1 cellular context compared by ENCODE assay signal in genomic region chr16:70724146-70725023, GRCh38.
TF ChIP-seq lines count a peak whose summit lies in the region.

No MANE protein-coding gene starts in this region.

TF ChIP-seq in HepG2, 621 proteins besides CTCF, POLR2A, EP300 and RAD21 (continued from another document and continues in another):
- TF ChIP-seq, protein P1, sequence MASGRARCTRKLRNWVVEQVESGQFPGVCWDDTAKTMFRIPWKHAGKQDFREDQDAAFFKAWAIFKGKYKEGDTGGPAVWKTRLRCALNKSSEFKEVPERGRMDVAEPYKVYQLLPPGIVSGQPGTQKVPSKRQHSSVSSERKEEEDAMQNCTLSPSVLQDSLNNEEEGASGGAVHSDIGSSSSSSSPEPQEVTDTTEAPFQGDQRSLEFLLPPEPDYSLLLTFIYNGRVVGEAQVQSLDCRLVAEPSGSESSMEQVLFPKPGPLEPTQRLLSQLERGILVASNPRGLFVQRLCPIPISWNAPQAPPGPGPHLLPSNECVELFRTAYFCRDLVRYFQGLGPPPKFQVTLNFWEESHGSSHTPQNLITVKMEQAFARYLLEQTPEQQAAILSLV (CRISPR knock-in tag; IDR thresholded peaks at IDR 0.05; ENCODE audit: borderline replicate concordance), result no peak; the same call in 1 of the 2 replicates
- TF ChIP-seq HNF4A (CRISPR knock-in tag; IDR thresholded peaks at IDR 0.05), result peak; percentile 93
- TF ChIP-seq STAG1 (CRISPR knock-in tag; IDR thresholded peaks at IDR 0.05), result no peak; the same call in 1 of the 2 replicates
- no peak for TF ChIP-seq HNRNPUL1 (IDR thresholded peaks at IDR 0.05; ENCODE audit: low read depth, low read length)
- TF ChIP-seq ZNF570 (CRISPR knock-in tag; IDR thresholded peaks at IDR 0.05; ENCODE audit: borderline replicate concordance), result no peak
- no peak; the same call in 1 of the 2 replicates for TF ChIP-seq ARNT2 (CRISPR knock-in tag; IDR thresholded peaks at IDR 0.05; ENCODE audit: low read depth)
- TF ChIP-seq, protein P2, sequence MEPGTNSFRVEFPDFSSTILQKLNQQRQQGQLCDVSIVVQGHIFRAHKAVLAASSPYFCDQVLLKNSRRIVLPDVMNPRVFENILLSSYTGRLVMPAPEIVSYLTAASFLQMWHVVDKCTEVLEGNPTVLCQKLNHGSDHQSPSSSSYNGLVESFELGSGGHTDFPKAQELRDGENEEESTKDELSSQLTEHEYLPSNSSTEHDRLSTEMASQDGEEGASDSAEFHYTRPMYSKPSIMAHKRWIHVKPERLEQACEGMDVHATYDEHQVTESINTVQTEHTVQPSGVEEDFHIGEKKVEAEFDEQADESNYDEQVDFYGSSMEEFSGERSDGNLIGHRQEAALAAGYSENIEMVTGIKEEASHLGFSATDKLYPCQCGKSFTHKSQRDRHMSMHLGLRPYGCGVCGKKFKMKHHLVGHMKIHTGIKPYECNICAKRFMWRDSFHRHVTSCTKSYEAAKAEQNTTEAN (CRISPR knock-in tag; conservative IDR thresholded peaks at IDR 0.05), result peak; percentile 11; the same call in 1 of the 2 replicates
- TF ChIP-seq, protein P3, sequence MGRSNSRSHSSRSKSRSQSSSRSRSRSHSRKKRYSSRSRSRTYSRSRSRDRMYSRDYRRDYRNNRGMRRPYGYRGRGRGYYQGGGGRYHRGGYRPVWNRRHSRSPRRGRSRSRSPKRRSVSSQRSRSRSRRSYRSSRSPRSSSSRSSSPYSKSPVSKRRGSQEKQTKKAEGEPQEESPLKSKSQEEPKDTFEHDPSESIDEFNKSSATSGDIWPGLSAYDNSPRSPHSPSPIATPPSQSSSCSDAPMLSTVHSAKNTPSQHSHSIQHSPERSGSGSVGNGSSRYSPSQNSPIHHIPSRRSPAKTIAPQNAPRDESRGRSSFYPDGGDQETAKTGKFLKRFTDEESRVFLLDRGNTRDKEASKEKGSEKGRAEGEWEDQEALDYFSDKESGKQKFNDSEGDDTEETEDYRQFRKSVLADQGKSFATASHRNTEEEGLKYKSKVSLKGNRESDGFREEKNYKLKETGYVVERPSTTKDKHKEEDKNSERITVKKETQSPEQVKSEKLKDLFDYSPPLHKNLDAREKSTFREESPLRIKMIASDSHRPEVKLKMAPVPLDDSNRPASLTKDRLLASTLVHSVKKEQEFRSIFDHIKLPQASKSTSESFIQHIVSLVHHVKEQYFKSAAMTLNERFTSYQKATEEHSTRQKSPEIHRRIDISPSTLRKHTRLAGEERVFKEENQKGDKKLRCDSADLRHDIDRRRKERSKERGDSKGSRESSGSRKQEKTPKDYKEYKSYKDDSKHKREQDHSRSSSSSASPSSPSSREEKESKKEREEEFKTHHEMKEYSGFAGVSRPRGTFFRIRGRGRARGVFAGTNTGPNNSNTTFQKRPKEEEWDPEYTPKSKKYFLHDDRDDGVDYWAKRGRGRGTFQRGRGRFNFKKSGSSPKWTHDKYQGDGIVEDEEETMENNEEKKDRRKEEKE (IDR thresholded peaks at IDR 0.05), result no peak
- 0 out of 2 replicates have a peak, but pooled peaks have one; percentile 25 for TF ChIP-seq HMGXB3 (CRISPR knock-in tag; IDR thresholded peaks at IDR 0.05; ENCODE audit: borderline replicate concordance)
- TF ChIP-seq MYNN (CRISPR knock-in tag; IDR thresholded peaks at IDR 0.05; ENCODE audit: low read depth), result no peak; the same call in 1 of the 2 replicates
- no peak for TF ChIP-seq ETS1 (CRISPR knock-in tag; IDR thresholded peaks at IDR 0.05)
- TF ChIP-seq, protein P4, sequence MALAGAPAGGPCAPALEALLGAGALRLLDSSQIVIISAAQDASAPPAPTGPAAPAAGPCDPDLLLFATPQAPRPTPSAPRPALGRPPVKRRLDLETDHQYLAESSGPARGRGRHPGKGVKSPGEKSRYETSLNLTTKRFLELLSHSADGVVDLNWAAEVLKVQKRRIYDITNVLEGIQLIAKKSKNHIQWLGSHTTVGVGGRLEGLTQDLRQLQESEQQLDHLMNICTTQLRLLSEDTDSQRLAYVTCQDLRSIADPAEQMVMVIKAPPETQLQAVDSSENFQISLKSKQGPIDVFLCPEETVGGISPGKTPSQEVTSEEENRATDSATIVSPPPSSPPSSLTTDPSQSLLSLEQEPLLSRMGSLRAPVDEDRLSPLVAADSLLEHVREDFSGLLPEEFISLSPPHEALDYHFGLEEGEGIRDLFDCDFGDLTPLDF (CRISPR knock-in tag; IDR thresholded peaks at IDR 0.05), result peak; percentile 46
- TF ChIP-seq MLLT10 (CRISPR knock-in tag; IDR thresholded peaks at IDR 0.05), result no peak
- TF ChIP-seq ZNF572 (CRISPR knock-in tag; IDR thresholded peaks at IDR 0.05), result no peak
- no peak; the same call in none of the 2 replicates for TF ChIP-seq SMYD3 (CRISPR knock-in tag; IDR thresholded peaks at IDR 0.05)
- peak; percentile 89 for TF ChIP-seq ZSCAN30 (CRISPR knock-in tag; IDR thresholded peaks at IDR 0.05)
- no peak for TF ChIP-seq GPN1 (CRISPR knock-in tag; IDR thresholded peaks at IDR 0.05; ENCODE audit: borderline replicate concordance)
- peak; percentile 84 for TF ChIP-seq KAT2B (IDR thresholded peaks at IDR 0.05; ENCODE audit: borderline replicate concordance, low read depth, low read length)
- TF ChIP-seq ATRX (CRISPR knock-in tag; IDR thresholded peaks at IDR 0.05; ENCODE audit: borderline replicate concordance), result no peak; the same call in 1 of the 2 replicates
- TF ChIP-seq FLYWCH1 (CRISPR knock-in tag; IDR thresholded peaks at IDR 0.05), result no peak
- 0 out of 2 replicates have a peak, but pooled peaks have one; percentile 0 for TF ChIP-seq PRDM10 (CRISPR knock-in tag; IDR thresholded peaks at IDR 0.05; ENCODE audit: low read depth)
- no peak for TF ChIP-seq SP4 (CRISPR knock-in tag; IDR thresholded peaks at IDR 0.05)
- TF ChIP-seq ZNF292 (CRISPR knock-in tag; IDR thresholded peaks at IDR 0.05; ENCODE audit: borderline replicate concordance, low read depth), result peak; percentile 68; the same call in 1 of the 2 replicates
- TF ChIP-seq ZMYM3 (CRISPR knock-in tag; IDR thresholded peaks at IDR 0.05), result peak; percentile 19
- 0 out of 2 replicates have a peak, but pooled peaks have one; percentile 33 for TF ChIP-seq ZNF354B (CRISPR knock-in tag; IDR thresholded peaks at IDR 0.05)
- peak; percentile 64; the same call in 1 of the 2 replicates for TF ChIP-seq ZBTB21 (CRISPR knock-in tag; IDR thresholded peaks at IDR 0.05)
- TF ChIP-seq, protein P5, sequence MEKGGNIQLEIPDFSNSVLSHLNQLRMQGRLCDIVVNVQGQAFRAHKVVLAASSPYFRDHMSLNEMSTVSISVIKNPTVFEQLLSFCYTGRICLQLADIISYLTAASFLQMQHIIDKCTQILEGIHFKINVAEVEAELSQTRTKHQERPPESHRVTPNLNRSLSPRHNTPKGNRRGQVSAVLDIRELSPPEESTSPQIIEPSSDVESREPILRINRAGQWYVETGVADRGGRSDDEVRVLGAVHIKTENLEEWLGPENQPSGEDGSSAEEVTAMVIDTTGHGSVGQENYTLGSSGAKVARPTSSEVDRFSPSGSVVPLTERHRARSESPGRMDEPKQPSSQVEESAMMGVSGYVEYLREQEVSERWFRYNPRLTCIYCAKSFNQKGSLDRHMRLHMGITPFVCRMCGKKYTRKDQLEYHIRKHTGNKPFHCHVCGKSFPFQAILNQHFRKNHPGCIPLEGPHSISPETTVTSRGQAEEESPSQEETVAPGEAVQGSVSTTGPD (CRISPR knock-in tag; IDR thresholded peaks at IDR 0.05), result no peak; the same call in 1 of the 2 replicates
- TF ChIP-seq ZFX (CRISPR knock-in tag; IDR thresholded peaks at IDR 0.05; ENCODE audit: low read depth), result peak; percentile 82
- TF ChIP-seq ZBTB25 (CRISPR knock-in tag; IDR thresholded peaks at IDR 0.05), result 0 out of 2 replicates have a peak, but pooled peaks have one; percentile 7
- TF ChIP-seq ZNF761 (CRISPR knock-in tag; conservative IDR thresholded peaks at IDR 0.05), result no peak; the same call in none of the 2 replicates
- no peak; the same call in 1 of the 2 replicates for TF ChIP-seq EED (CRISPR knock-in tag; IDR thresholded peaks at IDR 0.05)
- TF ChIP-seq SRF (IDR thresholded peaks at IDR 0.05; ENCODE audit: low read depth, low read length), result peak; percentile 20; the same call in 1 of the 2 replicates
- 0 out of 2 replicates have a peak, but pooled peaks have one; percentile 15 for TF ChIP-seq ZNF546 (CRISPR knock-in tag; conservative IDR thresholded peaks at IDR 0.05)
- TF ChIP-seq, protein P6, sequence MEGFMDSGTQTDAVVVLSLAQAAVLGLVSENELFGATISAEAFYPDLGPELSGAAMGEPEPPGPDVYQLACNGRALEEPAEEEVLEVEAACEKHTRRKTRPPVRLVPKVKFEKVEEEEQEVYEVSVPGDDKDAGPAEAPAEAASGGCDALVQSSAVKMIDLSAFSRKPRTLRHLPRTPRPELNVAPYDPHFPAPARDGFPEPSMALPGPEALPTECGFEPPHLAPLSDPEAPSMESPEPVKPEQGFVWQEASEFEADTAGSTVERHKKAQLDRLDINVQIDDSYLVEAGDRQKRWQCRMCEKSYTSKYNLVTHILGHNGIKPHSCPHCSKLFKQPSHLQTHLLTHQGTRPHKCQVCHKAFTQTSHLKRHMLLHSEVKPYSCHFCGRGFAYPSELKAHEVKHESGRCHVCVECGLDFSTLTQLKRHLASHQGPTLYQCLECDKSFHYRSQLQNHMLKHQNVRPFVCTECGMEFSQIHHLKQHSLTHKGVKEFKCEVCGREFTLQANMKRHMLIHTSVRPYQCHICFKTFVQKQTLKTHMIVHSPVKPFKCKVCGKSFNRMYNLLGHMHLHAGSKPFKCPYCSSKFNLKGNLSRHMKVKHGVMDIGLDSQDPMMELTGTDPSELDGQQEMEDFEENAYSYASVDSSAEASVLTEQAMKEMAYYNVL (CRISPR knock-in tag; IDR thresholded peaks at IDR 0.05; ENCODE audit: borderline replicate concordance), result peak; percentile 88
- peak; percentile 9 for TF ChIP-seq IKZF4 (CRISPR knock-in tag; IDR thresholded peaks at IDR 0.05; ENCODE audit: borderline replicate concordance, low read depth, not compliant biosample characterization)
